In genomic region chr1:44029260-44029910, GRCh38 we compare ENCODE assay signal across 8 cellular contexts. TPM values are rescaled to one million over a fixed set of nuclear protein-coding genes. Genes with fewer than 3 reads are reported as not detected.
DNase-seq lines count a peak whose midpoint lies in the region; ATAC-seq and TF ChIP-seq lines count a peak whose summit lies in the region.

No MANE protein-coding gene starts in this region.

- 42% methylated on average over 17 of the region's 17 CpGs for WGBS in mammary epithelial cell (ENCODE audit: low coverage, missing lambda C conversion rate)
- 19 to 21% methylated on average over 17 of the region's 17 CpGs for WGBS in lower leg skin, 2 donors

- H3K4me3 Mint-ChIP-seq in type B pancreatic cell = peak overlapping the region; percentile 99

- peaks cover 6% of the 10 kb centered on the region for H3K79me2 ChIP-seq in mammary epithelial cell (ENCODE audit: insufficient read depth, low read length)

- peak; percentile 67 for DNase-seq in GM10266 (ENCODE audit: extremely low spot score)
- no peak for DNase-seq in MG63
- no peak for DNase-seq in mammary epithelial cell
- no peak for DNase-seq in lower leg skin (ENCODE audit: low spot score in 2 of 2)
- DNase-seq in type B pancreatic cell (ENCODE audit: extremely low spot score, unreplicated experiment) = no peak
- DNase-seq in NCI-H774 (lab: John Stamatoyannopoulos, UW) = no peak

- peak overlapping the region; percentile 91 for H2AFZ ChIP-seq in mammary epithelial cell (ENCODE audit: low read depth, low read length)

- CTCF ChIA-PET in mammary epithelial cell (lab: Charles Lee; ENCODE audit: low non-redundant PET) = no interaction called here

- peak overlapping the region; percentile 84 for H3K9ac ChIP-seq in mammary epithelial cell (ENCODE audit: insufficient read depth, low read length)

- H3K27ac Mint-ChIP-seq in type B pancreatic cell = peak overlapping the region; percentile 97

- no peaks in the 10 kb centered on the region for H3K9me3 Mint-ChIP-seq in type B pancreatic cell

- H3K36me3 ChIP-seq in MG63 (no peaks in the 10 kb centered on the region), mammary epithelial cell (ENCODE audit: insufficient read depth, low read length) (no peaks in the 10 kb centered on the region)

- H3K4me1 ChIP-seq in mammary epithelial cell (ENCODE audit: insufficient read depth, low read length) = peaks cover 29% of the 10 kb centered on the region

- TF ChIP-seq POLR2A in lower leg skin (IDR thresholded peaks at IDR 0.05) = no peak

- H3K4me1 Mint-ChIP-seq in type B pancreatic cell (ENCODE audit: unreplicated experiment) = peaks cover 45% of the 10 kb centered on the region

- H3K27me3 ChIP-seq in MG63 (no peaks in the 10 kb centered on the region), mammary epithelial cell (ENCODE audit: insufficient read depth, low read length) (no peaks in the 10 kb centered on the region)

- peak overlapping the region; percentile 92 for H3K4me3 ChIP-seq in MG63
- H3K4me3 ChIP-seq in mammary epithelial cell (replicated peaks in 1 of 3; ENCODE audit: insufficient read depth in 1 of 3, low read depth in 2 of 3, low read length in 3 of 3) = peak overlapping the region; percentile 66 to 83 (median 78)
- peak overlapping the region; percentile 64 for H3K4me3 ChIP-seq in lower leg skin (ENCODE audit: low read depth, poor library complexity, severe bottlenecking)

- in situ Hi-C loops in mammary epithelial cell (cut with MboI; ENCODE audit: low sequenced_read_pairs in 2 of 2) = no loop called here

- no peaks in the 10 kb centered on the region for H3K27me3 Mint-ChIP-seq in type B pancreatic cell

- no peaks in the 10 kb centered on the region for H4K20me1 ChIP-seq in mammary epithelial cell (ENCODE audit: insufficient read depth, low read length)

- peak overlapping the region; percentile 83 for H3K27ac ChIP-seq in mammary epithelial cell (ENCODE audit: insufficient read depth, low read depth, low read length)

- no peaks in the 10 kb centered on the region for H3K9me3 ChIP-seq in MG63
- no peaks in the 10 kb centered on the region for H3K9me3 ChIP-seq in mammary epithelial cell (replicated peaks; ENCODE audit: insufficient read depth, low read length)

- ATAC-seq in GM21723 (IDR thresholded peaks at IDR 0.05; ENCODE audit: unreplicated experiment) = peak; percentile 19
- no peak for ATAC-seq in GM19467 (IDR thresholded peaks at IDR 0.05; ENCODE audit: unreplicated experiment)

- dilution Hi-C loops in mammary epithelial cell (cut with HindIII; ENCODE audit: low sequenced_read_pairs) = loop anchor here (5.0 kb wide), 2 partner anchors 37 to 407 kb away; partner anchors contain the start of gene CCDC24

- peak overlapping the region; percentile 96 for H3K4me2 ChIP-seq in mammary epithelial cell (ENCODE audit: insufficient read depth, low read depth, low read length)

- peaks cover 6% of the 10 kb centered on the region for H3K36me3 Mint-ChIP-seq in type B pancreatic cell

- BruUV-seq in mammary epithelial cell (replicated peaks; lab: Mats Ljungman, UMichigan) = TSS peak; percentile 23

- TF ChIP-seq CTCF in GM10266 (IDR thresholded peaks at IDR 0.05; ENCODE audit: control insufficient read depth, insufficient read depth, low read depth, missing control alignments) (no peak), mammary epithelial cell (conservative IDR thresholded peaks at IDR 0.05 in 1 of 2, IDR thresholded peaks at IDR 0.05 in 1 of 2; ENCODE audit: extremely low read depth in 1 of 2, insufficient read depth in 1 of 2, low read depth in 1 of 2, low read length in 2 of 2) (no peak), lower leg skin (IDR thresholded peaks at IDR 0.05) (no peak), type B pancreatic cell (conservative IDR thresholded peaks at IDR 0.05) (no peak)

- intact Hi-C loops in mammary epithelial cell (cut with micrococcal nuclease) (no loop called here), lower leg skin (cut with DNase I; ENCODE audit: low total_unique reads) (no loop called here)

RNA-seq across cellular contexts. Expression of gene SLC6A9, which starts 1.9 kb away (rescaled TPM):
- total RNA-seq in MG63 (2014; rRNA removed; shearing (Covaris generic); ENCODE audit: low replicate concordance) = 1.6 and 6.0 TPM in 2 replicates
- total RNA-seq in mammary epithelial cell = 10 to 100 TPM; 32.5 to 54.0 TPM
- 12.9 TPM for polyA plus RNA-seq in mammary epithelial cell
- 39.3 TPM for polyA minus RNA-seq in mammary epithelial cell
- total RNA-seq in lower leg skin = 10 to 100 TPM; 55.8 to 85.7 (median 62.0) TPM
- total RNA-seq in type B pancreatic cell (ENCODE audit: low replicate concordance) = 21.0 and 27.0 TPM in 2 replicates

RNA-seq across cellular contexts. Expression of gene CCDC24, which starts 38.0 kb away (rescaled TPM):
- total RNA-seq in MG63 (2014; rRNA removed; shearing (Covaris generic); ENCODE audit: low replicate concordance) = 1.6 and 5.9 TPM in 2 replicates
- total RNA-seq in mammary epithelial cell (10 to 100 TPM in 1 of 2 donors, 1 to 10 TPM in 1; 5.8 to 10.5 TPM), lower leg skin (1 to 10 TPM; 1.6 to 6.1 (median 2.7) TPM), type B pancreatic cell (ENCODE audit: low replicate concordance) (14.9 and 15.6 TPM in 2 replicates)
- 5.4 TPM for polyA plus RNA-seq in mammary epithelial cell
- 1.3 TPM for polyA minus RNA-seq in mammary epithelial cell

RNA-seq across cellular contexts. Expression of gene B4GALT2, which starts 50.4 kb away (rescaled TPM):
- 62.1 and 95.8 TPM in 2 replicates for total RNA-seq in MG63 (2014; rRNA removed; shearing (Covaris generic); ENCODE audit: low replicate concordance)
- total RNA-seq in mammary epithelial cell (100 to 1,000 TPM in 1 of 2 donors, 10 to 100 TPM in 1; 88.2 to 103 TPM), lower leg skin (10 to 100 TPM; 21.6 to 50.5 (median 30.3) TPM), type B pancreatic cell (ENCODE audit: low replicate concordance) (44.3 and 54.8 TPM in 2 replicates)
- polyA plus RNA-seq in mammary epithelial cell = 71.7 TPM
- polyA minus RNA-seq in mammary epithelial cell = 102 TPM

RNA-seq across cellular contexts. Expression of gene ATP6V0B, which starts 54.6 kb away (rescaled TPM):
- total RNA-seq in MG63 (2014; rRNA removed; shearing (Covaris generic); ENCODE audit: low replicate concordance) = 124 and 126 TPM in 2 replicates
- total RNA-seq in mammary epithelial cell (100 to 1,000 TPM in 1 of 2 donors, 10 to 100 TPM in 1; 84.4 to 127 TPM), lower leg skin (100 to 1,000 TPM; 135 to 180 (median 169) TPM), type B pancreatic cell (ENCODE audit: low replicate concordance) (115 and 135 TPM in 2 replicates)
- 199 TPM for polyA plus RNA-seq in mammary epithelial cell
- polyA minus RNA-seq in mammary epithelial cell = 104 TPM

RNA-seq across cellular contexts. Expression of gene DPH2, which starts 59.6 kb away (rescaled TPM):
- 20.7 and 44.0 TPM in 2 replicates for total RNA-seq in MG63 (2014; rRNA removed; shearing (Covaris generic); ENCODE audit: low replicate concordance)
- total RNA-seq in mammary epithelial cell (10 to 100 TPM; 28.4 to 31.7 TPM), lower leg skin (10 to 100 TPM; 12.8 to 26.6 (median 17.7) TPM), type B pancreatic cell (ENCODE audit: low replicate concordance) (25.7 and 30.2 TPM in 2 replicates)
- polyA plus RNA-seq in mammary epithelial cell = 34.8 TPM
- polyA minus RNA-seq in mammary epithelial cell = 34.2 TPM
